20 cellular contexts compared by ENCODE assay signal in the genomic region with DNA sequence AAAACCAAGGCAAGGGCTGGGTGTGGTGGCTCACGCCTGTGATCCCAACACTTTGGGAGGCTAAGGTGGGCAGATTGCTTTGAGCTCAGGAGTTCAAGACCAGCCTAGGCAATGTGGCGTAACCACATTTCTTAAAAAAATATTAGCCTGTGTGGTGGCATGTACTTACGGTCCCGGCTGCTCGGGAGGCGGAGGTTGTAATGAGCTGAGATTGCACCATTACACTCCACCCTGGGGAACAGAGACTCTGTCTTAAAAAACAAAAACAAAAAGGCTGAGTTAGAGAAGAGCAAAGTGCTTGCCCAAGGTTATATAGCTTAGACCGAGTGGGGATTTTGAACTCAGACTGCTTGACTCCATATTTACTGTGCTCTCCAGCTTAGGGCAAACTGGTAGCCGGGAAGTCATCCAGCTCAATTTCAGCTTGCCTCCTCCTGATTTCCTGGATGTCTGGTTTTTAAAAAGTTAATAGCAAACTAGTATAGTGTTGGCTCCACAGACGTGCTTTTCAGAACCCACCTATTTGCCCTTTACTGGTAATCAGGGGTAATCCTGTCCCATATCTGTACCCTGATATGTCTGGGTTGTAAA.
"Had no signal": no experiment of that assay in that cellular context is flagged by ENCODE, and none has a peak within 500 bp of the region (broad histone marks: within the 10 kb centered on the region; RNA-seq: fewer than 3 reads in every experiment).

No MANE protein-coding gene starts in this region.

- H3K27ac Mint-ChIP-seq: activated B cell treated with CpG ODN at 0.5 μM for 24 hours; activated CD4-positive, alpha-beta T cell treated with anti-CD3 and anti-CD28 coated beads for 36 hours; activated naive CD4-positive, alpha-beta T cell treated with anti-CD3 and anti-CD28 coated beads for 36 hours; activated naive CD8-positive, alpha-beta T cell treated with anti-CD3 and anti-CD28 coated beads, Interleukin-2, amount 10 ng/mL, durations not matched to agents 7 days and 5 days; naive thymus-derived CD8-positive, alpha-beta T cell; stimulated activated naive CD8-positive, alpha-beta T cell treated with anti-CD3 and anti-CD28 coated beads, Interleukin-15, Interleukin-2, amounts not matched to agents 100 ng/mL and 50 ng/mL, for 24 hours had no signal

- DNase-seq: activated B cell treated with CpG ODN at 0.5 μM for 24 hours; activated CD4-positive, alpha-beta T cell treated with anti-CD3 and anti-CD28 coated beads for 36 hours; activated CD4-positive, alpha-beta T cell treated with anti-CD3 and anti-CD28 coated beads, Interleukin-2, amount 50 U/mL, for 48 hours; activated naive CD4-positive, alpha-beta T cell treated with anti-CD3 and anti-CD28 coated beads for 36 hours; activated naive CD8-positive, alpha-beta T cell treated with anti-CD3 and anti-CD28 coated beads, Interleukin-2, amount 10 ng/mL, durations not matched to agents 7 days and 5 days; activated T-cell treated with anti-CD3 and anti-CD28 coated beads, Interleukin-2, amount 50 U/mL, for 48 hours; amygdala; dermis blood vessel endothelial cell; effector CD8-positive, alpha-beta T cell; foreskin melanocyte; naive thymus-derived CD8-positive, alpha-beta T cell; stimulated activated CD4-positive, alpha-beta T cell treated with anti-CD3 and anti-CD28 coated beads, Interleukin-12 subunit alpha, Interleukin-12 subunit beta, amount 100 ng/mL, for 4 hours; stimulated activated CD4-positive, alpha-beta T cell treated with anti-CD3 and anti-CD28 coated beads, Interleukin-4, amount 100 ng/mL, for 4 hours; substantia nigra; T-helper 9 cell; tibial artery had no signal

- H3K27me3 ChIP-seq: cardiac muscle cell, right atrium auricular region, tibial artery had no signal

- H3K4me1 Mint-ChIP-seq: activated B cell treated with CpG ODN at 0.5 μM for 24 hours; activated CD4-positive, alpha-beta T cell treated with anti-CD3 and anti-CD28 coated beads for 36 hours; activated naive CD8-positive, alpha-beta T cell treated with anti-CD3 and anti-CD28 coated beads, Interleukin-2, amount 10 ng/mL, durations not matched to agents 7 days and 5 days had no signal

- ATAC-seq: activated CD4-positive, alpha-beta T cell treated with anti-CD3 and anti-CD28 coated beads for 36 hours; naive thymus-derived CD8-positive, alpha-beta T cell had no signal

- H3K27ac ChIP-seq: cardiac muscle cell, prostate gland, right atrium auricular region, tibial artery had no signal

- H3K9me3 Mint-ChIP-seq: activated naive CD4-positive, alpha-beta T cell treated with anti-CD3 and anti-CD28 coated beads for 36 hours; activated naive CD8-positive, alpha-beta T cell treated with anti-CD3 and anti-CD28 coated beads, Interleukin-2, amount 10 ng/mL, durations not matched to agents 7 days and 5 days; stimulated activated naive CD8-positive, alpha-beta T cell treated with anti-CD3 and anti-CD28 coated beads, Interleukin-15, Interleukin-2, amounts not matched to agents 100 ng/mL and 50 ng/mL, for 24 hours had no signal

- H3K4me1 ChIP-seq: prostate gland, right atrium auricular region, tibial artery had no signal

- H3K4me3 Mint-ChIP-seq: activated B cell treated with CpG ODN at 0.5 μM for 24 hours; activated CD4-positive, alpha-beta T cell treated with anti-CD3 and anti-CD28 coated beads for 36 hours; activated naive CD4-positive, alpha-beta T cell treated with anti-CD3 and anti-CD28 coated beads for 36 hours; activated naive CD8-positive, alpha-beta T cell treated with anti-CD3 and anti-CD28 coated beads, Interleukin-2, amount 10 ng/mL, durations not matched to agents 7 days and 5 days; naive thymus-derived CD8-positive, alpha-beta T cell; stimulated activated naive CD8-positive, alpha-beta T cell treated with anti-CD3 and anti-CD28 coated beads, Interleukin-15, Interleukin-2, amounts not matched to agents 100 ng/mL and 50 ng/mL, for 24 hours had no signal

- H3K4me3 ChIP-seq: cardiac muscle cell, prostate gland, right atrium auricular region, tibial artery had no signal

- H3K9me3 ChIP-seq: prostate gland had no signal

- H3K36me3 ChIP-seq: cardiac muscle cell, prostate gland, right atrium auricular region, tibial artery had no signal

- H3K36me3 Mint-ChIP-seq: activated naive CD8-positive, alpha-beta T cell treated with anti-CD3 and anti-CD28 coated beads, Interleukin-2, amount 10 ng/mL, durations not matched to agents 7 days and 5 days; naive thymus-derived CD8-positive, alpha-beta T cell had no signal
